ENCODE assay signal across 1 cellular context in genomic region chr4:732911-733630, GRCh38.
TF ChIP-seq lines count a peak whose summit lies in the region.

No MANE protein-coding gene starts in this region.

TF ChIP-seq in K562, 482 proteins besides CTCF, POLR2A, EP300 and RAD21:
- TF ChIP-seq MXI1 (IDR thresholded peaks at IDR 0.05; ENCODE audit: low read depth, low read length) = no peak
- TF ChIP-seq POLR2G (IDR thresholded peaks at IDR 0.05; ENCODE audit: low read depth, low read length) = peak; percentile 33; the same call in 1 of the 2 replicates
- TF ChIP-seq RFX5 (IDR thresholded peaks at IDR 0.05; ENCODE audit: low read depth, low read length) = no peak
